In the genomic region with DNA sequence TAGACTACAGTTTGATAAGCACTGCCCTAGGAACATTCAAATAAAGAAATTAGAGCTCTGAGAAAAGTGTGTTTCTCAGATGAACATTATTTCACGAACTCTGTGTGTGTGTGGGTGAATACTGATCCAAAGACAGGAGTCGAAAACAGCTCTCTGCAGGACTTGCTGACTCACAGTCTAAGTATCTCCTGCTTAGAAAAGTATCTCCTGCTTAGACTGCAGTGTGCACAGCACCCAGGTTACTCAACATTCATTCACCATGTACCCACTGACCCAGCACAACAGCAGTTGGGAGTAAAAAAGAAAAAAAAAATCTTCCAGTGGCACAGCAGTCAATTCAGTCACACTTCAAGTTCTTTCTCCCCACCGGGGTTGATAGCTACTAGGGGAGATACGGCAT, we compare ENCODE assay signal across 10 cellular contexts. TPM values are rescaled to one million over a fixed set of nuclear protein-coding genes. Genes with fewer than 3 reads are reported as not detected.
DNase-seq lines count a peak whose midpoint lies in the region; ATAC-seq, FAIRE-seq and TF ChIP-seq lines count a peak whose summit lies in the region.
"Had no signal": no experiment of that assay in that cellular context is flagged by ENCODE, and none has a peak within 500 bp of the region (broad histone marks: within the 10 kb centered on the region; RNA-seq: fewer than 3 reads in every experiment).

No MANE protein-coding gene starts in this region.

- ATAC-seq in HepG2 = no peak
- ATAC-seq in right lobe of liver = no peak

- H3K36me3 ChIP-seq in HepG2 (replicated peaks in 1 of 2; ENCODE audit: control insufficient read depth in 1 of 2, insufficient read depth in 2 of 2, low read length in 2 of 2) (peaks cover 15 to 30% of the 10 kb centered on the region in 2 experiments), right lobe of liver (peaks cover 0 to 56% (median 10%) of the 10 kb centered on the region in 4 donors), keratinocyte (ENCODE audit: control insufficient read depth in 2 of 2, extremely low read depth in 1 of 2, insufficient read depth in 2 of 2, low read length in 2 of 2) (peaks cover 10 to 12% of the 10 kb centered on the region in 2 experiments), neuronal stem cell (replicated peaks in 1 of 2; ENCODE audit: control insufficient read depth in 2 of 2, insufficient read depth in 2 of 2, low read length in 2 of 2) (peaks cover 6 to 23% of the 10 kb centered on the region in 2 donors)

- no peaks in the 10 kb centered on the region for H3K79me2 ChIP-seq in HepG2 (ENCODE audit: insufficient read depth, low read length)
- no peaks in the 10 kb centered on the region for H3K79me2 ChIP-seq in keratinocyte (ENCODE audit: control insufficient read depth, insufficient read depth, low read length)

- no TSS peak for BruUV-seq in HepG2 (replicated peaks; lab: Mats Ljungman, UMichigan)

- H3K4me1 ChIP-seq in HepG2 (ENCODE audit: insufficient read depth, low read length) (peaks cover 17% of the 10 kb centered on the region), right lobe of liver (peaks cover 0 to 9% (median 0%) of the 10 kb centered on the region in 4 donors), keratinocyte (ENCODE audit: control insufficient read depth, extremely low read depth, insufficient read depth, low read length) (peaks cover 33% of the 10 kb centered on the region), neuronal stem cell (ENCODE audit: control insufficient read depth in 2 of 2, insufficient read depth in 1 of 2, low read depth in 1 of 2, low read length in 2 of 2) (peaks cover 0 to 1% of the 10 kb centered on the region in 2 donors)

- H3K27ac ChIP-seq in HepG2 (ENCODE audit: extremely low read length, insufficient read depth, low read length) = no peak overlapping the region
- no peak overlapping the region for H3K27ac ChIP-seq in right lobe of liver
- peak overlapping the region; percentile 42 for H3K27ac ChIP-seq in keratinocyte (ENCODE audit: control insufficient read depth, insufficient read depth, low read length)
- no peak overlapping the region for H3K27ac ChIP-seq in neuronal stem cell (replicated peaks; ENCODE audit: low read length)
- H3K27ac ChIP-seq: cardiac muscle cell had no signal

- no peak overlapping the region for H2BK12ac ChIP-seq in neuronal stem cell (ENCODE audit: low read length)

- intact Hi-C loops in HepG2 (cut with micrococcal nuclease; ENCODE audit: unreplicated experiment) = loop anchor here (5.0 kb wide), 1 partner anchor 461 kb away; no protein-coding TSS in a partner anchor
- intact Hi-C loops in right lobe of liver (cut with DNase I) = loop anchor here in 1 of 2 donors (10.0 kb wide), 1 partner anchor 228 kb away; no protein-coding TSS in a partner anchor

- DNase-seq in HepG2 (ENCODE audit: low spot score) (no peak), right lobe of liver (no peak), brain pericyte (ENCODE audit: low read depth, low spot score) (peak; percentile 18), keratinocyte (ENCODE audit: low read depth, low spot score) (peak; percentile 41), neuronal stem cell (ENCODE audit: low spot score) (no peak), NCI-H345 treated with DMSO at 0.1 percent for 48 hours (lab: John Stamatoyannopoulos, UW; ENCODE audit: unreplicated experiment) (no peak), Ammon's horn (ENCODE audit: low spot score) (no peak)
- DNase-seq in stimulated activated CD8-positive, alpha-beta memory T cell treated with anti-CD3 and anti-CD28 coated beads, Interleukin-4, amount 100 ng/mL, for 48 hours = no peak
- DNase-seq: stimulated activated CD4-positive, alpha-beta T cell treated with anti-CD3 and anti-CD28 coated beads, Interleukin-4, amount 100 ng/mL, for 24 hours had no signal

- CTCF ChIA-PET in HepG2 (lab: Yijun Ruan, JAX; ENCODE audit: low intra/inter-chr PET ratio, low total read pairs) = no interaction called here

- peaks cover 2% of the 10 kb centered on the region for H3K9me1 ChIP-seq in keratinocyte (ENCODE audit: control insufficient read depth, extremely low read depth, insufficient read depth, low read length)

- POLR2A ChIA-PET in HepG2 (lab: Yijun Ruan, JAX) = interaction anchor here (1.0 to 1.2 kb wide), 3 partner anchors 119 to 155 kb away, joined by 3 to 4 read pairs (median 3); no protein-coding TSS in a partner anchor

- H2BK120ac ChIP-seq in neuronal stem cell (ENCODE audit: low read depth, low read length) = no peak overlapping the region

- H2AFZ ChIP-seq in HepG2 (ENCODE audit: low read length) (no peak overlapping the region), keratinocyte (ENCODE audit: control insufficient read depth, low read length) (no peak overlapping the region), neuronal stem cell (ENCODE audit: low read length) (no peak overlapping the region)

- H3K4me3 ChIP-seq in HepG2 (replicated peaks in 1 of 3; ENCODE audit: insufficient read depth in 1 of 3, low read depth in 2 of 3, low read length in 3 of 3) (no peak overlapping the region), right lobe of liver (no peak overlapping the region), keratinocyte (ENCODE audit: control insufficient read depth in 2 of 3, extremely low read depth in 1 of 3, insufficient read depth in 2 of 3, low read depth in 1 of 3, low read length in 3 of 3) (no peak overlapping the region), neuronal stem cell (ENCODE audit: low read length in 2 of 2) (no peak overlapping the region)
- H3K4me3 ChIP-seq: cardiac muscle cell had no signal

- H3K4ac ChIP-seq in neuronal stem cell (ENCODE audit: low read length) = no peak overlapping the region

- H3K14ac ChIP-seq in neuronal stem cell (ENCODE audit: low read length) = no peak overlapping the region

- no peak for TF ChIP-seq CTCF in HepG2 (CRISPR knock-in tag; IDR thresholded peaks at IDR 0.05)
- TF ChIP-seq CTCF in right lobe of liver (IDR thresholded peaks at IDR 0.05) = no peak
- no peak for TF ChIP-seq CTCF in keratinocyte (optimal IDR thresholded peaks at IDR 0.05 in 1 of 3, IDR thresholded peaks at IDR 0.05 in 1 of 3, conservative IDR thresholded peaks at IDR 0.05 in 1 of 3; ENCODE audit: extremely low read depth in 1 of 3, insufficient read depth in 2 of 3, low read length in 3 of 3)

- TF ChIP-seq POLR2A in HepG2 (IDR thresholded peaks at IDR 0.05; ENCODE audit: insufficient read depth in 1 of 2, low read depth in 2 of 2, low read length in 2 of 2) (0 out of 4 replicates have a peak, but pooled peaks of 1 of the 2 experiments have one; percentile 8), right lobe of liver (IDR thresholded peaks at IDR 0.05) (no peak)

- H3K4me2 ChIP-seq in HepG2 (ENCODE audit: low read depth, low read length) (no peak overlapping the region), keratinocyte (ENCODE audit: control insufficient read depth, extremely low read depth, insufficient read depth, low read depth, low read length) (peak overlapping the region; percentile 59), neuronal stem cell (ENCODE audit: insufficient read depth, low read length, poor library complexity, severe bottlenecking) (no peak overlapping the region)

- H2BK5ac ChIP-seq in neuronal stem cell (ENCODE audit: low read length) = no peak overlapping the region

- no peak overlapping the region for H2AK5ac ChIP-seq in neuronal stem cell (ENCODE audit: low read depth, low read length)

- H4K8ac ChIP-seq in neuronal stem cell (ENCODE audit: low read depth, low read length) = no peak overlapping the region

- H4K91ac ChIP-seq in neuronal stem cell (ENCODE audit: low read depth, low read length, poor library complexity) = no peak overlapping the region

- 87% methylated on average over 4 of the region's 4 CpGs for WGBS in HepG2 (ENCODE audit: low lambda C conversion rate)
- 51% methylated on average over 4 of the region's 4 CpGs for WGBS in right lobe of liver (ENCODE audit: insufficient coverage, low coverage, low lambda C conversion rate, missing lambda C conversion rate)
- WGBS in neuronal stem cell (ENCODE audit: extremely low coverage in 2 of 2, insufficient read length in 2 of 2, insufficient replicate concordance in 1 of 2), 2 donors = no CpG with 5 or more reads among the region's 4 CpGs

- dilution Hi-C loops in keratinocyte (cut with MboI; ENCODE audit: extremely low pct_ligation_motif_present, low sequenced_read_pairs) = no loop called here

- no peaks in the 10 kb centered on the region for H3K9me3 ChIP-seq in HepG2 (ENCODE audit: low read length)
- no peaks in the 10 kb centered on the region for H3K9me3 ChIP-seq in right lobe of liver
- no peaks in the 10 kb centered on the region for H3K9me3 ChIP-seq in keratinocyte (ENCODE audit: control insufficient read depth, low read depth, low read length)
- no peaks in the 10 kb centered on the region for H3K9me3 ChIP-seq in neuronal stem cell (replicated peaks in 1 of 2; ENCODE audit: control insufficient read depth in 2 of 2, insufficient read depth in 1 of 2, low read depth in 1 of 2, low read length in 2 of 2)

- H3K79me1 ChIP-seq in neuronal stem cell (ENCODE audit: low read depth, low read length) = no peaks in the 10 kb centered on the region

- no peak overlapping the region for H3K18ac ChIP-seq in neuronal stem cell (ENCODE audit: low read length)

- H3K9ac ChIP-seq in HepG2 (ENCODE audit: insufficient read depth, low read depth, low read length) (no peak overlapping the region), keratinocyte (ENCODE audit: control insufficient read depth, extremely low read depth, insufficient read depth, low read length) (no peak overlapping the region), neuronal stem cell (ENCODE audit: low read depth, low read length, poor library complexity) (no peak overlapping the region)

- H3K27me3 ChIP-seq in HepG2 (ENCODE audit: control insufficient read depth in 1 of 2, insufficient read depth in 2 of 2, low read length in 2 of 2) (no peaks in the 10 kb centered on the region), right lobe of liver (no peaks in the 10 kb centered on the region), keratinocyte (ENCODE audit: control insufficient read depth, extremely low read depth, insufficient read depth, low read length) (no peaks in the 10 kb centered on the region), neuronal stem cell (ENCODE audit: control insufficient read depth in 3 of 3, insufficient read depth in 3 of 3, low read depth in 1 of 3, low read length in 3 of 3) (no peaks in the 10 kb centered on the region)
- H3K27me3 ChIP-seq: cardiac muscle cell had no signal

- H4K20me1 ChIP-seq in HepG2 (ENCODE audit: insufficient read depth, low read length) (no peaks in the 10 kb centered on the region), keratinocyte (ENCODE audit: control insufficient read depth, extremely low read depth, insufficient read depth, low read length) (no peaks in the 10 kb centered on the region)

- H3K23ac ChIP-seq in neuronal stem cell (ENCODE audit: low read depth, low read length, poor library complexity) = no peak overlapping the region

- no peak for TF ChIP-seq RAD21 in HepG2 (CRISPR knock-in tag; IDR thresholded peaks at IDR 0.05)

- in situ Hi-C loops in HepG2 (cut with HindIII; ENCODE audit: extremely low pct_ligation_motif_present, low pct_unique_long_range_greater_than_20kb) = loop anchor here (5.0 to 10.0 kb wide), 2 partner anchors 226 to 458 kb away; no protein-coding TSS in a partner anchor

- no peak for TF ChIP-seq EP300 in HepG2 (IDR thresholded peaks at IDR 0.05; ENCODE audit: low read depth in 2 of 2, low read length in 2 of 2)
- TF ChIP-seq EP300 in HepG2 (CRISPR knock-in tag; IDR thresholded peaks at IDR 0.05; ENCODE audit: borderline replicate concordance) = no peak

- H2BK15ac ChIP-seq in neuronal stem cell (ENCODE audit: low read length) = no peak overlapping the region

- no peak for FAIRE-seq in HepG2 (lab: Jason Lieb, UNC)
- peak; percentile 98 for FAIRE-seq in keratinocyte (lab: Jason Lieb, UNC)

RNA-seq across cellular contexts. Expression of gene GCLC, which starts 48.1 kb away (rescaled TPM):
- total RNA-seq in HepG2 (2016; rRNA removed; fragmentation: Illumina TruSeq; extraction: Trizol) (84.6 and 96.9 TPM in 2 replicates), right lobe of liver (100 to 1,000 TPM in 4 of 6 experiments, 10 to 100 TPM in 2; 56.8 to 140 (median 103) TPM)
- 11.5 and 11.6 TPM in 2 replicates for total RNA-seq in HepG2 (2016; cell fraction: cytosol; rRNA removed; fragmentation: Illumina TruSeq; extraction: Trizol; ENCODE audit: low read depth)
- 74.6 and 95.9 TPM in 2 replicates for total RNA-seq in HepG2 (2016; cell fraction: insoluble cytoplasmic fraction; rRNA removed; fragmentation: Illumina TruSeq; extraction: Trizol)
- 35.6 and 39.1 TPM in 2 replicates for total RNA-seq in HepG2 (2016; cell fraction: membrane; rRNA removed; fragmentation: Illumina TruSeq; extraction: Trizol)
- 62.3 and 75.3 TPM in 2 replicates for total RNA-seq in HepG2 (2016; cell fraction: nucleus; rRNA removed; fragmentation: Illumina TruSeq; extraction: Trizol)
- polyA plus RNA-seq in HepG2 (2011; rRNA removed) (21.5 and 35.3 TPM in 2 replicates), keratinocyte (48.9 to 110 TPM (median 73.2 TPM) in 3 replicates)
- 12.9 and 21.5 TPM in 2 replicates for polyA plus RNA-seq in HepG2 (2011; cell fraction: cytosol; rRNA removed)
- 29.1 and 32.0 TPM in 2 replicates for polyA plus RNA-seq in HepG2 (2011; cell fraction: nucleus; rRNA removed)
- polyA plus RNA-seq in HepG2 (2012) = 66.0 and 93.9 TPM in 2 replicates
- 3.5 and 3.7 TPM in 2 replicates for polyA plus RNA-seq in HepG2 (2016; cell fraction: cytosol; fragmentation: Illumina TruSeq; extraction: Trizol; ENCODE audit: low read depth)
- polyA plus RNA-seq in HepG2 (2016; cell fraction: insoluble cytoplasmic fraction; fragmentation: Illumina TruSeq; extraction: Trizol; ENCODE audit: low read depth) = 80.0 and 80.6 TPM in 2 replicates
- 12.9 and 13.2 TPM in 2 replicates for polyA plus RNA-seq in HepG2 (2016; cell fraction: membrane; fragmentation: Illumina TruSeq; extraction: Trizol; ENCODE audit: low read depth)
- 78.5 and 78.7 TPM in 2 replicates for polyA plus RNA-seq in HepG2 (2016; cell fraction: nucleus; fragmentation: Illumina TruSeq; extraction: Trizol; ENCODE audit: insufficient read depth, low read depth)
- polyA minus RNA-seq in HepG2 (2011; rRNA and poly(A)+ RNA removed; ENCODE audit: low replicate concordance) = 29.2 and 35.2 TPM in 2 replicates
- 31.5 and 48.1 TPM in 2 replicates for polyA minus RNA-seq in HepG2 (2011; cell fraction: cytosol; rRNA and poly(A)+ RNA removed)
- polyA minus RNA-seq in HepG2 (2011; cell fraction: nucleus; rRNA and poly(A)+ RNA removed) = 101 and 110 TPM in 2 replicates
- polyA plus RNA-seq in keratinocyte (2011; ENCODE audit: low read depth) = 509 TPM
- 59.8 and 126 TPM in 2 replicates for polyA plus RNA-seq in keratinocyte (2011; cell fraction: cytosol; rRNA removed)
- 231 and 232 TPM in 2 replicates for polyA plus RNA-seq in keratinocyte (2011; cell fraction: nucleus; rRNA removed)
- polyA plus RNA-seq in keratinocyte (2012; ENCODE audit: low replicate concordance) = 39.6 and 81.5 TPM in 2 replicates
- polyA minus RNA-seq in keratinocyte = 23.2 to 126 TPM (median 125 TPM) in 3 replicates
- 57.6 TPM for polyA minus RNA-seq in keratinocyte (2011; cell fraction: cytosol; rRNA and poly(A)+ RNA removed)
- 78.8 and 209 TPM in 2 replicates for polyA minus RNA-seq in keratinocyte (2011; cell fraction: nucleus; rRNA and poly(A)+ RNA removed)
- 19.5 TPM for polyA plus RNA-seq in neuronal stem cell (2013, experiment 1 of 2)
- 18.5 TPM for polyA plus RNA-seq in neuronal stem cell (2013, experiment 2 of 2)

Comparison
In these comparisons a context has a peak if more than half of its experiments do, and no peak if none do; other contexts are left out.
1. DNase-seq: peak in brain pericyte (single experiment) and keratinocyte (single experiment); none in HepG2 (single experiment), right lobe of liver (0 of 3), neuronal stem cell (single experiment), stimulated activated CD8-positive, alpha-beta memory T cell treated with anti-CD3 and anti-CD28 coated beads, Interleukin-4, amount 100 ng/mL, for 48 hours (single experiment), NCI-H345 treated with DMSO at 0.1 percent for 48 hours (single experiment) and Ammon's horn (single experiment).